ENCODE assay signal across 9 cellular contexts in the genomic region with DNA sequence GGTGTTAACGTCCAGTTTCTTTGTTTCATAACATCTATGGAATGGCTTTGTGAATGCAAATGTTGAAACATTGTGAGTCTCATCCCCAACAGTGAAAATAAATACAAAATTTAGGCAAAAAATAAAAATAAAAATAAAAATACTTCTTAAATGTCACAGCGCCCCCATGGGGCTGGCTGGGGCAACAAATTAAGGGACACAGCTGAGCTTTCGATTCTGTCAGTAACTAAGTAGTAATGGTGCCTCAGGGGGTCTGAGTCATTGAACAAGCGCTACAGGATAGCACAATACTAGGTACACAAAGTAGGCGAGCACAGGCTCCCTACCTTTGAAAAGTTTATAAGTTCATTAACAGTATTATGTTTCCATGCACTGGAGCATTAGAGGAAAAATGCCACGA.
A peak's percentile ranks its signal among the peaks of the same experiment; 100 is the strongest.
DNase-seq lines count a peak whose midpoint lies in the region; ATAC-seq, FAIRE-seq and TF ChIP-seq lines count a peak whose summit lies in the region.
"Had no signal": no experiment of that assay in that cellular context is flagged by ENCODE, and none has a peak within 500 bp of the region (broad histone marks: within the 10 kb centered on the region; RNA-seq: fewer than 3 reads in every experiment).

No MANE protein-coding gene starts in this region.

- no peaks in the 10 kb centered on the region for H3K4me1 ChIP-seq in A549
- no peaks in the 10 kb centered on the region; the same call in 1 of the 2 replicates for H3K4me1 ChIP-seq in iPS DF 6.9 (ENCODE audit: control insufficient read depth, insufficient read depth, low read length)

- CTCF ChIA-PET in A549 (lab: Yijun Ruan, JAX): no interaction called here

- POLR2A ChIA-PET in A549 (lab: Yijun Ruan, JAX): no interaction called here

- no peak for FAIRE-seq in A549 (lab: Jason Lieb, UNC)
- FAIRE-seq in GM12892 (lab: Jason Lieb, UNC): no peak

- peak; percentile 2 to 31 for DNase-seq in A549 (ENCODE audit: low read depth in 1 of 2, low spot score in 1 of 2)
- peak; percentile 23 for DNase-seq in H4 (ENCODE audit: low spot score)
- DNase-seq in amniotic epithelial cell (ENCODE audit: low read depth): peak; percentile 33
- peak; percentile 25 for DNase-seq in iPS DF 6.9 (ENCODE audit: low read depth, low spot score)
- DNase-seq in activated CD4-positive, CD25-positive, alpha-beta regulatory T cell treated with anti-CD3 and anti-CD28 coated beads, Interleukin-2, amount 50 U/mL, for 72 hours: no peak
- no peak for DNase-seq in left colon
- no peak for DNase-seq in GM12892 (ENCODE audit: insufficient read length)
- DNase-seq: CD8-positive, alpha-beta memory T cell had no signal

- peak; percentile 33 to 38; a peak in 4 of 5 replicates for TF ChIP-seq RAD21 in A549 (conservative IDR thresholded peaks at IDR 0.05 in 1 of 2, IDR thresholded peaks at IDR 0.05 in 1 of 2)

- no peaks in the 10 kb centered on the region for H3K36me3 ChIP-seq in iPS DF 6.9 (ENCODE audit: control insufficient read depth, insufficient read depth, low read length)

- no peak overlapping the region for H3K4me3 ChIP-seq in A549
- H3K4me3 ChIP-seq in iPS DF 6.9 (ENCODE audit: low read length): no peak overlapping the region

- TF ChIP-seq POLR2A in A549 (IDR thresholded peaks at IDR 0.05; ENCODE audit: low read length): no peak
- no peak for TF ChIP-seq POLR2A in GM18505 (IDR thresholded peaks at IDR 0.05; ENCODE audit: borderline replicate concordance, extremely low read depth, insufficient read depth, insufficient read length)
- TF ChIP-seq POLR2A in GM12892 (IDR thresholded peaks at IDR 0.05; ENCODE audit: low read depth, low read length): no peak

- no peaks in the 10 kb centered on the region for H3K27me3 ChIP-seq in iPS DF 6.9 (ENCODE audit: control insufficient read depth, insufficient read depth, low read length)

- TF ChIP-seq EP300 in A549 (IDR thresholded peaks at IDR 0.05): no peak

- no peak for ATAC-seq in A549
- no peak for ATAC-seq in left colon
- ATAC-seq in GM18505 (IDR thresholded peaks at IDR 0.05; ENCODE audit: unreplicated experiment): no peak

- H3K27ac ChIP-seq in A549 (no peak overlapping the region), iPS DF 6.9 (ENCODE audit: low read length) (no peak overlapping the region)

- intact Hi-C loops in left colon (cut with DNase I, micrococcal nuclease): no loop called here

- H3K9me3 ChIP-seq in A549: no peaks in the 10 kb centered on the region
- no peaks in the 10 kb centered on the region for H3K9me3 ChIP-seq in iPS DF 6.9 (ENCODE audit: control insufficient read depth, insufficient read depth, low read length)

- 19% methylated on average over 6 of the region's 6 CpGs for WGBS in A549 (ENCODE audit: missing lambda C conversion rate)
- no CpG with 5 or more reads among the region's 6 CpGs for WGBS in iPS DF 6.9 (ENCODE audit: insufficient coverage, insufficient read length)

- no peak overlapping the region for H3K4me2 ChIP-seq in A549

- TF ChIP-seq CTCF in A549 (IDR thresholded peaks at IDR 0.05): peak; percentile 30

TF ChIP-seq in A549, 52 proteins besides CTCF, POLR2A, EP300 and RAD21:
- TF ChIP-seq CEBPB (IDR thresholded peaks at IDR 0.05) (no peak), FOXS1 (CRISPR knock-in tag; IDR thresholded peaks at IDR 0.05) (no peak), CBX8 (IDR thresholded peaks at IDR 0.05) (no peak), SREBF2 (IDR thresholded peaks at IDR 0.05) (no peak), BHLHE40 (IDR thresholded peaks at IDR 0.05; ENCODE audit: low read depth, low read length) (no peak), ZFP36 (IDR thresholded peaks at IDR 0.05; ENCODE audit: borderline replicate concordance, partially characterized antibody) (no peak), ZC3H11A (IDR thresholded peaks at IDR 0.05) (no peak), CHD2 (IDR thresholded peaks at IDR 0.05; ENCODE audit: low read length, partially characterized antibody) (no peak)
TF ChIP-seq in A549: peak in this region for 0.

Comparison
In these comparisons a context has a peak if more than half of its experiments do, and no peak if none do; other contexts are left out.
1. DNase-seq: peak in A549 (2 of 2), H4 (single experiment), amniotic epithelial cell (single experiment) and iPS DF 6.9 (single experiment); none in activated CD4-positive, CD25-positive, alpha-beta regulatory T cell treated with anti-CD3 and anti-CD28 coated beads, Interleukin-2, amount 50 U/mL, for 72 hours (single experiment), left colon (0 of 2) and GM12892 (single experiment).